In the genomic region with DNA sequence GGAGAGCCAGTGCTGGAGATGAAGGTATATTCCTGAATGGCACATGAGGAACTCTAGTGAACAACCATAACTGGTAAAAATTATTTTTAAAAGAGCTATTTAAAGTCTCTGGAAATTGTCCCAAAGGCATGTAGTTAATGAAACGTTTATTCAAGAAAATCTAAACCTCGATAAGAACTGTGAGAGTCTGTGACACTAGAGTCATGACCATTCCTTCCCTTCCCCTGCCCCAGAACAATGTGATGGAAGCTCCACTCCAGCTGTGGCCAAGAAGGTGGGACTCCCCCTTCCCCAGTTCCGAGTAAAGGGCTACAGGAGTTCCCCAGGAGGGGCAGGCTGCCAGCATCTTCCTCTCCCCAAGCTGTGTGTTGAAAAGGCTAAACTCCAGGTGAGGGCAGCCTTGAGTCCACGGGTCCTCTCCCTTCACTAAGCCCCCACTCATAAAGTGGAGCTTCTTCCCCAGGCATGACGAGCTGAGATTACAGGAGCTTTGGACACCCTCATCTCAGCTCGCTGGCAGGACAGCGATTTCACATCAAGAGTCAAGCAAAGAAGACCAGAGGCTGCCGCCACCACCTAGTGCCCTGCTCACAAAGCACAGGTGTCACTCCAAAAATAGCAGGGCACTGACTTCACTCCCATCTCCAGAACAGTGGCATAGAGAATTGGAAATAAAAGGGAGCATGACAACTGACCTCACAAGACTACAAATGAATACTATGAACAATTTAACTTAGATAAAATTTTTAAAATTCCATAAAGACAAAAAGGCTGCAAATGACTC, we compare ENCODE assay signal across 19 cellular contexts.
DNase-seq lines count a peak whose midpoint lies in the region; ATAC-seq and TF ChIP-seq lines count a peak whose summit lies in the region.
"Had no signal": no experiment of that assay in that cellular context is flagged by ENCODE, and none has a peak within 500 bp of the region (broad histone marks: within the 10 kb centered on the region; RNA-seq: fewer than 3 reads in every experiment).

No MANE protein-coding gene starts in this region.

- H3K79me2 ChIP-seq in GM23248 (ENCODE audit: insufficient read depth), result no peaks in the 10 kb centered on the region
- H3K79me2 ChIP-seq: parathyroid adenoma had no signal

- TF ChIP-seq CTCF in lower lobe of right lung (IDR thresholded peaks at IDR 0.05), result no peak
- no peak for TF ChIP-seq CTCF in coronary artery (IDR thresholded peaks at IDR 0.05)

- in situ Hi-C loops in G401 (cut with HindIII; ENCODE audit: low sequenced_read_pairs) (no loop called here), GM23248 (cut with MboI) (no loop called here)

- peak in 1 of 2 donors; percentile 26 for ATAC-seq in lower lobe of right lung
- ATAC-seq: body of pancreas, mucosa of descending colon had no signal

- H3K4me1 ChIP-seq in lower lobe of right lung, result peaks cover 8% of the 10 kb centered on the region
- no peaks in the 10 kb centered on the region for H3K4me1 ChIP-seq in GM23248 (ENCODE audit: insufficient read depth)
- H3K4me1 ChIP-seq: parathyroid adenoma, testis had no signal

- DNase-seq in G401 (ENCODE audit: low spot score), result peak; percentile 18
- DNase-seq in H7, result peak; percentile 34
- peak; percentile 14 for DNase-seq in cerebellar cortex (ENCODE audit: low spot score)
- no peak for DNase-seq in lower lobe of right lung
- no peak for DNase-seq in NCI-H146 treated with DMSO at 0.1 percent for 48 hours (lab: John Stamatoyannopoulos, UW; ENCODE audit: unreplicated experiment)
- DNase-seq in GM23248, result no peak
- DNase-seq in activated naive CD4-positive, alpha-beta T cell treated with anti-CD3 and anti-CD28 coated beads, Interleukin-2, amount 50 U/mL, for 16 hours, result no peak
- no peak for DNase-seq in coronary artery (ENCODE audit: low spot score)
- DNase-seq: activated gamma-delta T cell; DMS 273 treated with DMSO at 0.1 percent for 48 hours; MG63; mucosa of descending colon; NCI-H1930; NCI-H748 treated with DMSO at 0.1 percent for 48 hours; SHP77 treated with DMSO at 0.1 percent for 48 hours; stimulated activated CD4-positive, alpha-beta T cell treated with anti-CD3 and anti-CD28 coated beads, Interleukin-15, amount 100 ng/mL, for 24 hours; testis had no signal

- no peak overlapping the region for H3K9ac ChIP-seq in GM23248
- H3K9ac ChIP-seq: parathyroid adenoma had no signal

- WGBS in GM23248 (ENCODE audit: low coverage in 1 of 2, low lambda C conversion rate in 2 of 2, missing lambda C conversion rate in 2 of 2), 2 experiments, result 47 to 51% methylated on average over 8 of the region's 8 CpGs

- H3K9me3 ChIP-seq in lower lobe of right lung (peaks cover 13% of the 10 kb centered on the region), GM23248 (ENCODE audit: low read depth) (no peaks in the 10 kb centered on the region)
- H3K9me3 ChIP-seq: body of pancreas, MG63, testis had no signal

- no peaks in the 10 kb centered on the region for H3F3A ChIP-seq in GM23248 (ENCODE audit: insufficient read depth)

- H3K36me3 ChIP-seq in H7 (replicated peaks; ENCODE audit: control insufficient read depth, insufficient read depth, low read length) (no peaks in the 10 kb centered on the region), lower lobe of right lung (no peaks in the 10 kb centered on the region), GM23248 (ENCODE audit: low read depth) (no peaks in the 10 kb centered on the region)
- H3K36me3 ChIP-seq: MG63 had no signal

- H3K9me2 ChIP-seq in GM23248 (ENCODE audit: insufficient read depth), result no peaks in the 10 kb centered on the region

- no peaks in the 10 kb centered on the region for H4K20me1 ChIP-seq in GM23248 (ENCODE audit: insufficient read depth)

- H3K4me3 ChIP-seq in H7 (ENCODE audit: insufficient read depth, low read depth, low read length) (no peak overlapping the region), lower lobe of right lung (no peak overlapping the region), GM23248 (no peak overlapping the region), coronary artery (no peak overlapping the region)
- H3K4me3 ChIP-seq: body of pancreas, MG63, mucosa of descending colon, testis had no signal

- H3K27me3 ChIP-seq in H7 (ENCODE audit: control insufficient read depth, insufficient read depth, low read length) (no peaks in the 10 kb centered on the region), lower lobe of right lung (ENCODE audit: low read depth) (no peaks in the 10 kb centered on the region), GM23248 (replicated peaks; ENCODE audit: insufficient read depth) (no peaks in the 10 kb centered on the region)
- H3K27me3 ChIP-seq: body of pancreas, MG63, testis had no signal

- intact Hi-C loops in lower lobe of right lung (cut with DNase I), result no loop called here

- no peak overlapping the region for H2AFZ ChIP-seq in GM23248
- H2AFZ ChIP-seq: parathyroid adenoma had no signal

- H3K4me2 ChIP-seq in GM23248 (ENCODE audit: unreplicated experiment), result no peak overlapping the region

- H3K27ac ChIP-seq in lower lobe of right lung (peak overlapping the region; percentile 28), GM23248 (no peak overlapping the region), coronary artery (no peak overlapping the region)
- H3K27ac ChIP-seq: body of pancreas, parathyroid adenoma, testis had no signal

Comparison
In these comparisons a context has a peak if more than half of its experiments do, and no peak if none do; other contexts are left out.
1. DNase-seq: peak in G401 (single experiment), H7 (single experiment) and cerebellar cortex (single experiment); none in lower lobe of right lung (single experiment), NCI-H146 treated with DMSO at 0.1 percent for 48 hours (single experiment), GM23248 (single experiment), activated naive CD4-positive, alpha-beta T cell treated with anti-CD3 and anti-CD28 coated beads, Interleukin-2, amount 50 U/mL, for 16 hours (single experiment) and coronary artery (single experiment).